In the genomic region with DNA sequence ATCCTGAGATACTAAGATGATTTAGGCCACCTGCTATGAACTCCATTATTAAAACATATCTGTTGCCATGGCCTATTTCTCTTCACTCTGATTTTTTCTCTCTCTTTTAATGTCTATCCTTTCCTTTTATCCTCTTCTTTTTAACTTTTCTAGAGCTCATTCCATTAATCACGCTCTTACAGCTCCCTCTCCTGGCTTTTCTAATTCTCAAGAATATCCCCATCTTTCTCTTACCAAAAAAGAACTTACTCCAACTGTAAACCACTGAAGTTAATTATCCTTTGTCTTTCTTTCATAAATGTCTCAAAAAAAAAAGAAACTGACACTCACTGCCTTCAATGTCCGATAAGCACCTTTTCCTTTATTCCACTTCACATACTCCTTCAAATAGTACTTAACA, we compare ENCODE assay signal across 18 cellular contexts. TPM values are rescaled to one million over a fixed set of nuclear protein-coding genes. Genes with fewer than 3 reads are reported as not detected.
DNase-seq lines count a peak whose midpoint lies in the region; ATAC-seq, FAIRE-seq and TF ChIP-seq lines count a peak whose summit lies in the region.
"Had no signal": no experiment of that assay in that cellular context is flagged by ENCODE, and none has a peak within 500 bp of the region (broad histone marks: within the 10 kb centered on the region; RNA-seq: fewer than 3 reads in every experiment).

No MANE protein-coding gene starts in this region.

- in situ Hi-C loops in GM23248 (cut with MboI): no loop called here
- in situ Hi-C loops in SK-MEL-5 (cut with HindIII; ENCODE audit: low pct_unique_long_range_greater_than_20kb, low sequenced_read_pairs): no loop called here

- H3F3A ChIP-seq in GM23248 (ENCODE audit: insufficient read depth): peaks cover 19% of the 10 kb centered on the region; the same call in 1 of the 2 replicates

- no peaks in the 10 kb centered on the region for H3K9me2 ChIP-seq in GM23248 (ENCODE audit: insufficient read depth)

- peak; percentile 41 for DNase-seq in GM23248
- DNase-seq in SK-MEL-5 (ENCODE audit: low read depth, low spot score): peak; percentile 27
- no peak for DNase-seq in fibroblast of the aortic adventitia (ENCODE audit: low read depth)
- no peak for DNase-seq in psoas muscle
- no peak for DNase-seq in HEK293T (ENCODE audit: extremely low spot score)
- no peak for DNase-seq in urothelium cell line (ENCODE audit: low spot score)
- DNase-seq: activated CD4-positive, alpha-beta T cell treated with anti-CD3 and anti-CD28 coated beads for 4 hours; activated naive CD4-positive, alpha-beta T cell treated with anti-CD3 and anti-CD28 coated beads, Interleukin-2, amount 50 U/mL, for 16 hours; HCEC 1CT; KG1; NCI-H1436 treated with DMSO at 0.1 percent for 48 hours; NCI-H510A treated with DMSO at 0.1 percent for 48 hours; retina; stimulated activated CD8-positive, alpha-beta memory T cell treated with anti-CD3 and anti-CD28 coated beads, Interleukin-4, amount 100 ng/mL, for 48 hours; T-helper 17 cell; tibial artery had no signal

- H2AFZ ChIP-seq in GM23248: no peak overlapping the region

- ATAC-seq in psoas muscle (no peak), GM18867 (IDR thresholded peaks at IDR 0.05; ENCODE audit: unreplicated experiment) (no peak)
- ATAC-seq: T-helper 17 cell had no signal

- 64 to 80% methylated on average over 2 of the region's 2 CpGs for WGBS in GM23248 (ENCODE audit: low coverage in 1 of 2, low lambda C conversion rate in 2 of 2, missing lambda C conversion rate in 2 of 2), 2 experiments
- WGBS in psoas muscle, 3 donors: 69 to 78% (median 69%) methylated on average over 2 of the region's 2 CpGs

- no peak for FAIRE-seq in urothelium cell line (lab: Jason Lieb, UNC)
- FAIRE-seq: keratinocyte had no signal

- no peak overlapping the region for H3K9ac ChIP-seq in GM23248

- TF ChIP-seq CTCF in fibroblast of the aortic adventitia (IDR thresholded peaks at IDR 0.05; ENCODE audit: insufficient read depth, low read length) (peak; percentile 26), psoas muscle (IDR thresholded peaks at IDR 0.05) (peak; percentile 21)

- H3K27me3 ChIP-seq in GM23248 (replicated peaks; ENCODE audit: insufficient read depth): no peaks in the 10 kb centered on the region
- H3K27me3 ChIP-seq in psoas muscle (ENCODE audit: insufficient read depth in 3 of 3, low read length in 2 of 3): no peaks in the 10 kb centered on the region
- H3K27me3 ChIP-seq: tibial artery had no signal

- peaks cover 100% of the 10 kb centered on the region for H3K79me2 ChIP-seq in GM23248 (ENCODE audit: insufficient read depth)

- POLR2A ChIA-PET in HEK293T (lab: Yijun Ruan, JAX): no interaction called here

- H3K9me3 ChIP-seq in GM23248 (ENCODE audit: low read depth) (no peaks in the 10 kb centered on the region), psoas muscle (no peaks in the 10 kb centered on the region)
- H3K9me3 ChIP-seq: tibial artery had no signal

- H3K36me3 ChIP-seq in GM23248 (ENCODE audit: low read depth) (no peaks in the 10 kb centered on the region), psoas muscle (ENCODE audit: insufficient read depth in 1 of 2, low read depth in 1 of 2) (no peaks in the 10 kb centered on the region)
- H3K36me3 ChIP-seq: tibial artery had no signal

- H3K27ac ChIP-seq in GM23248 (no peak overlapping the region), psoas muscle (no peak overlapping the region)
- H3K27ac ChIP-seq: tibial artery had no signal

- peaks cover 78% of the 10 kb centered on the region for H4K20me1 ChIP-seq in GM23248 (ENCODE audit: insufficient read depth)

- H3K4me3 ChIP-seq in GM23248: no peak overlapping the region
- H3K4me3 ChIP-seq in fibroblast of the aortic adventitia (ENCODE audit: low read depth, low read length): no peak overlapping the region
- no peak overlapping the region for H3K4me3 ChIP-seq in psoas muscle
- H3K4me3 ChIP-seq: tibial artery had no signal

- CTCF ChIA-PET in HEK293T (lab: Yijun Ruan, JAX): interaction anchor here (0.8 to 1.9 kb wide), 5 partner anchors 19 to 124 kb away, joined by 3 to 14 read pairs (median 3); no protein-coding TSS in a partner anchor

- H3K4me1 ChIP-seq in GM23248 (ENCODE audit: insufficient read depth) (peaks cover 56% of the 10 kb centered on the region), psoas muscle (peaks cover 96% of the 10 kb centered on the region)

- intact Hi-C loops in psoas muscle (cut with DNase I): loop anchor here in 1 of 2 donors (5.0 kb wide), 1 partner anchor 42 kb away; no protein-coding TSS in a partner anchor

- H3K4me2 ChIP-seq in GM23248 (ENCODE audit: unreplicated experiment): no peak overlapping the region

TF ChIP-seq in HEK293T, 16 proteins besides CTCF, POLR2A, EP300 and RAD21:
- TF ChIP-seq LEF1 (IDR thresholded peaks at IDR 0.05; ENCODE audit: borderline replicate concordance): no peak
- no peak for TF ChIP-seq CTBP1 (IDR thresholded peaks at IDR 0.05; ENCODE audit: borderline replicate concordance)
- no peak for TF ChIP-seq ZNF384 (IDR thresholded peaks at IDR 0.05)
- no peak for TF ChIP-seq HDGF (IDR thresholded peaks at IDR 0.05; ENCODE audit: borderline replicate concordance)
- TF ChIP-seq TARDBP (IDR thresholded peaks at IDR 0.05): no peak
- TF ChIP-seq SP1 (IDR thresholded peaks at IDR 0.05): no peak
- TF ChIP-seq FOXK2 (IDR thresholded peaks at IDR 0.05): no peak
- no peak for TF ChIP-seq SUZ12 (IDR thresholded peaks at IDR 0.05)
- no peak for TF ChIP-seq NFRKB (IDR thresholded peaks at IDR 0.05)
- TF ChIP-seq L3MBTL2 (conservative IDR thresholded peaks at IDR 0.05): no peak
- no peak for TF ChIP-seq PKNOX1 (IDR thresholded peaks at IDR 0.05)
- no peak for TF ChIP-seq ELF4 (IDR thresholded peaks at IDR 0.05)
- no peak for TF ChIP-seq BHLHE40 (IDR thresholded peaks at IDR 0.05; ENCODE audit: borderline replicate concordance)
- TF ChIP-seq ARNT (IDR thresholded peaks at IDR 0.05): no peak
- TF ChIP-seq FOXM1 (IDR thresholded peaks at IDR 0.05; ENCODE audit: borderline replicate concordance): no peak
- TF ChIP-seq FOXA1 (IDR thresholded peaks at IDR 0.05): no peak

RNA-seq across cellular contexts. Expression of gene PPP3R1, which starts 7.9 kb away (rescaled TPM):
- total RNA-seq in GM23248 (2014; rRNA removed; shearing (Covaris generic)): 17.7 and 19.0 TPM in 2 replicates
- polyA plus RNA-seq in GM23248 (2016; fragmentation: Nextera tagmentation; extraction: Ambion mirVana) (3.8 and 4.0 TPM in 2 replicates), psoas muscle (10 to 100 TPM; 19.2 to 45.6 (median 26.0) TPM)
- 20.3 and 23.6 TPM in 2 replicates for total RNA-seq in SK-MEL-5 (2014; rRNA removed; shearing (Covaris generic))
- 54.3 and 71.1 TPM in 2 replicates for polyA plus RNA-seq in SK-MEL-5 (2015; cell fraction: cytosol; rRNA removed)
- 20.5 and 23.5 TPM in 2 replicates for polyA plus RNA-seq in SK-MEL-5 (2015; cell fraction: nucleus; rRNA removed)
- total RNA-seq in fibroblast of the aortic adventitia (ENCODE audit: low replicate concordance) (10.6 and 38.6 TPM in 2 replicates), psoas muscle (10 to 100 TPM; 45.7 to 69.4 (median 52.5) TPM)

Comparison
In these comparisons a context has a peak if more than half of its experiments do, and no peak if none do; other contexts are left out.
1. DNase-seq: peak in GM23248 (single experiment) and SK-MEL-5 (single experiment); none in fibroblast of the aortic adventitia (single experiment), psoas muscle (0 of 2), HEK293T (single experiment) and urothelium cell line (single experiment).